Comparison of ENCODE assay signal across 8 cellular contexts in genomic region chr19:43780706-43781525, GRCh38. TPM values are rescaled to one million over a fixed set of nuclear protein-coding genes. Genes with fewer than 3 reads are reported as not detected.
DNase-seq lines count a peak whose midpoint lies in the region; ATAC-seq and TF ChIP-seq lines count a peak whose summit lies in the region.

Gene KCNN4 (minus strand): TSS chr19:43780973. CDS start chr19:43780861, 112 bp downstream.

- H3K27ac Mint-ChIP-seq in activated T-helper 2 cell treated with anti-CD3 and anti-CD28 coated beads, Interferon-gamma antibody, Interleukin-2, Interleukin-4, amounts not matched to agents 10 μg/mL and 5 μg/mL and 100 μg/mL, durations not matched to agents 14 hours and 24 hours and 36 hours = peak within 1 kb of the TSS; percentile 94
- peak within 1 kb of the TSS; percentile 88 for H3K27ac Mint-ChIP-seq in stimulated activated naive B cell treated with anti-CD40 and anti-IgM and Interleukin-4, amounts not matched to agents 10 μg/mL and 1 μg/mL and 100 μg/mL, for 72 hours

- peaks cover 75% of the 10 kb centered on the region for H3K4me1 Mint-ChIP-seq in activated T-helper 2 cell treated with anti-CD3 and anti-CD28 coated beads, Interferon-gamma antibody, Interleukin-2, Interleukin-4, amounts not matched to agents 10 μg/mL and 5 μg/mL and 100 μg/mL, durations not matched to agents 14 hours and 24 hours and 36 hours (ENCODE audit: low read depth)
- H3K4me1 Mint-ChIP-seq in stimulated activated naive B cell treated with anti-CD40 and anti-IgM and Interleukin-4, amounts not matched to agents 10 μg/mL and 1 μg/mL and 100 μg/mL, for 72 hours = peaks cover 65 to 88% of the 10 kb centered on the region in 2 donors

- TF ChIP-seq CTCF in Peyer's patch (IDR thresholded peaks at IDR 0.05) = no peak

- no peaks in the 10 kb centered on the region for H3K9me3 ChIP-seq in Peyer's patch

- peak; percentile 82 to 86 for ATAC-seq in stimulated activated naive B cell treated with anti-CD40 and anti-IgM and Interleukin-4, amounts not matched to agents 10 μg/mL and 1 μg/mL and 100 μg/mL, for 72 hours (replicated peaks)

- no peaks in the 10 kb centered on the region for H3K27me3 ChIP-seq in Peyer's patch

- peaks cover 4 to 61% (median 19%) of the 10 kb centered on the region in 4 donors for H3K4me1 ChIP-seq in Peyer's patch

- peaks cover 34% of the 10 kb centered on the region for H3K36me3 Mint-ChIP-seq in activated T-helper 2 cell treated with anti-CD3 and anti-CD28 coated beads, Interferon-gamma antibody, Interleukin-2, Interleukin-4, amounts not matched to agents 10 μg/mL and 5 μg/mL and 100 μg/mL, durations not matched to agents 14 hours and 24 hours and 36 hours (ENCODE audit: low read depth)
- peaks cover 18 to 46% of the 10 kb centered on the region in 2 donors for H3K36me3 Mint-ChIP-seq in stimulated activated naive B cell treated with anti-CD40 and anti-IgM and Interleukin-4, amounts not matched to agents 10 μg/mL and 1 μg/mL and 100 μg/mL, for 72 hours

- no peaks in the 10 kb centered on the region for H3K36me3 ChIP-seq in Peyer's patch

- intact Hi-C loops in activated T-helper 2 cell treated with anti-CD3 and anti-CD28 coated beads, Interferon-gamma antibody, Interleukin-2, Interleukin-4, amounts not matched to agents 10 μg/mL and 5 μg/mL and 100 μg/mL, durations not matched to agents 14 hours and 24 hours and 36 hours (cut with micrococcal nuclease) = loop anchor here (1.0 to 10.0 kb wide), 6 partner anchors 16 to 336 kb away; partner anchors contain the start of genes ETHE1, IRGQ, SMG9 and ZNF576

- peak; percentile 46 to 84 for TF ChIP-seq POLR2A in Peyer's patch (IDR thresholded peaks at IDR 0.05)

- peak within 1 kb of the TSS; percentile 42 to 56 (median 48) for H3K4me3 ChIP-seq in Peyer's patch

- no peaks in the 10 kb centered on the region for H3K9me3 Mint-ChIP-seq in activated T-helper 2 cell treated with anti-CD3 and anti-CD28 coated beads, Interferon-gamma antibody, Interleukin-2, Interleukin-4, amounts not matched to agents 10 μg/mL and 5 μg/mL and 100 μg/mL, durations not matched to agents 14 hours and 24 hours and 36 hours
- H3K9me3 Mint-ChIP-seq in stimulated activated naive B cell treated with anti-CD40 and anti-IgM and Interleukin-4, amounts not matched to agents 10 μg/mL and 1 μg/mL and 100 μg/mL, for 72 hours = peaks cover 0 to 4% of the 10 kb centered on the region in 2 donors

- H3K4me3 Mint-ChIP-seq in activated T-helper 2 cell treated with anti-CD3 and anti-CD28 coated beads, Interferon-gamma antibody, Interleukin-2, Interleukin-4, amounts not matched to agents 10 μg/mL and 5 μg/mL and 100 μg/mL, durations not matched to agents 14 hours and 24 hours and 36 hours (ENCODE audit: low read depth) = peak within 1 kb of the TSS; percentile 82
- H3K4me3 Mint-ChIP-seq in stimulated activated naive B cell treated with anti-CD40 and anti-IgM and Interleukin-4, amounts not matched to agents 10 μg/mL and 1 μg/mL and 100 μg/mL, for 72 hours = peak within 1 kb of the TSS; percentile 91 to 94

- H3K27ac ChIP-seq in Peyer's patch = peak within 1 kb of the TSS; percentile 70 to 93 (median 80)

- DNase-seq in SIG-M5 treated with dmso at 0.1 percent for 504 hours (lab: John Stamatoyannopoulos, UW; ENCODE audit: unreplicated experiment) (peak; percentile 61), SIG-M5 (lab: John Stamatoyannopoulos, UW) (no peak), Peyer's patch (peak; percentile 80 to 88 (median 86)), kidney glomerular epithelial cell (lab: John Stamatoyannopoulos, UW) (peak; percentile 11), NCI-H446 (lab: John Stamatoyannopoulos, UW) (no peak), middle frontal gyrus (ENCODE audit: extremely low spot score, low spot score) (no peak)
- DNase-seq in activated T-helper 2 cell treated with anti-CD3 and anti-CD28 coated beads, Interferon-gamma antibody, Interleukin-2, Interleukin-4, amounts not matched to agents 10 μg/mL and 5 μg/mL and 100 μg/mL, durations not matched to agents 14 hours and 24 hours and 36 hours (ENCODE audit: low spot score) = peak; percentile 61
- DNase-seq in stimulated activated naive B cell treated with anti-CD40 and anti-IgM and Interleukin-4, amounts not matched to agents 10 μg/mL and 1 μg/mL and 100 μg/mL, for 72 hours = peak; percentile 77

- no peaks in the 10 kb centered on the region for H3K27me3 Mint-ChIP-seq in activated T-helper 2 cell treated with anti-CD3 and anti-CD28 coated beads, Interferon-gamma antibody, Interleukin-2, Interleukin-4, amounts not matched to agents 10 μg/mL and 5 μg/mL and 100 μg/mL, durations not matched to agents 14 hours and 24 hours and 36 hours (ENCODE audit: low read depth)
- peaks cover 4 to 20% of the 10 kb centered on the region in 2 donors for H3K27me3 Mint-ChIP-seq in stimulated activated naive B cell treated with anti-CD40 and anti-IgM and Interleukin-4, amounts not matched to agents 10 μg/mL and 1 μg/mL and 100 μg/mL, for 72 hours

RNA-seq across cellular contexts. Expression of gene KCNN4, which starts in this region (rescaled TPM):
- 10 to 100 TPM in 3 of 4 donors, 1 to 10 TPM in 1; 5.1 to 54.5 (median 33.1) TPM for total RNA-seq in Peyer's patch
- 98.0 and 98.7 TPM in 2 replicates for total RNA-seq in activated T-helper 2 cell treated with anti-CD3 and anti-CD28 coated beads, Interferon-gamma antibody, Interleukin-2, Interleukin-4, amounts not matched to agents 10 μg/mL and 5 μg/mL and 100 μg/mL, durations not matched to agents 14 hours and 24 hours and 36 hours

Comparison
In these comparisons a context has a peak if more than half of its experiments do, and no peak if none do; other contexts are left out.
1. DNase-seq: peak in SIG-M5 treated with dmso at 0.1 percent for 504 hours (single experiment), Peyer's patch (3 of 3), activated T-helper 2 cell treated with anti-CD3 and anti-CD28 coated beads, Interferon-gamma antibody, Interleukin-2, Interleukin-4, amounts not matched to agents 10 μg/mL and 5 μg/mL and 100 μg/mL, durations not matched to agents 14 hours and 24 hours and 36 hours (single experiment), kidney glomerular epithelial cell (single experiment) and stimulated activated naive B cell treated with anti-CD40 and anti-IgM and Interleukin-4, amounts not matched to agents 10 μg/mL and 1 μg/mL and 100 μg/mL, for 72 hours (single experiment); none in SIG-M5 (single experiment), NCI-H446 (0 of 2) and middle frontal gyrus (single experiment).